ENCODE assay signal across 9 cellular contexts in the genomic region with DNA sequence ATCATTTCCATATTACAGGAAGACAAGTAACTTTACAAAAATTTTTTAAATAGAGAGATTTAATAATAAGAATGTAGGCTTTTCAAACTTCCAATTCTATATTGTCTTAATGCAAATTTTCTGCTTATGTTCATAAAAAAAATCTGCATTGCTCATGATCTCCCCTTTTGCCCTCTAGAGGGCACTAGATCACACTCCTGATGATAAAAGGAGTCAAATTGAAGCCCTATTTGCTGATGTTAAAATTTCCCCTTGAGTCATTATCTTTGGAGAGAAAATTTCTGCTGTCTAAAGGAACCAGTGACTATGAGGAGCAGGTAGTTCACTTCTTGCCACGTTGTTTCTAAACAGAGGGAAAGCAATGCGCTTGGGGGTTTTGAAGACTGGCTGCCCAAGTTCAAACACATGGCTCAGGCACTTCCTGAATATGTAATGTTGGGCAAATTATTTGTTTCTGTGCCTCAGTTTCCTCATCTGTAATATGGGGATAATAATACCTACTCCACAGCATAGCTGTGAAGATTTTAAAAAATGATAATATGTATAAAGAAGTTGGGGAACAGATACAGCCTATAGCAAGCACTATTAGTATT.
DNase-seq lines count a peak whose midpoint lies in the region; ATAC-seq and TF ChIP-seq lines count a peak whose summit lies in the region.
"Had no signal": no experiment of that assay in that cellular context is flagged by ENCODE, and none has a peak within 500 bp of the region (broad histone marks: within the 10 kb centered on the region; RNA-seq: fewer than 3 reads in every experiment).

No MANE protein-coding gene starts in this region.

- no peaks in the 10 kb centered on the region for H3K79me1 ChIP-seq in IMR-90 (ENCODE audit: low read depth in 1 of 2, low read length in 2 of 2)

- H3K23ac ChIP-seq in IMR-90 (ENCODE audit: low read depth, low read length): no peak overlapping the region

- peak overlapping the region; percentile 31; the same call in 1 of the 2 replicates for H4K91ac ChIP-seq in IMR-90 (ENCODE audit: insufficient read depth, low read depth, low read length)

- BruUV-seq in IMR-90 (replicated peaks; lab: Mats Ljungman, UMichigan): no TSS peak

- CTCF ChIA-PET in IMR-90 (lab: Yijun Ruan, JAX): interaction anchor here (0.6 kb wide), 1 partner anchor 9 kb away, joined by 3 read pairs; no protein-coding TSS in a partner anchor

- no peaks in the 10 kb centered on the region for H3K9me3 Mint-ChIP-seq in activated naive CD8-positive, alpha-beta T cell treated with anti-CD3 and anti-CD28 coated beads for 36 hours
- H3K9me3 Mint-ChIP-seq: T-helper 1 cell treated with Interleukin-12 subunit alpha and Interleukin-12 subunit beta and Interleukin-4 antibody, amounts not matched to agents 30 μg/mL and 1 μg/mL, for 36 hours had no signal

- H3K4ac ChIP-seq in IMR-90 (ENCODE audit: low read depth, low read length): no peak overlapping the region

- H3K27me3 Mint-ChIP-seq in activated naive CD8-positive, alpha-beta T cell treated with anti-CD3 and anti-CD28 coated beads for 36 hours: no peaks in the 10 kb centered on the region

- no peaks in the 10 kb centered on the region for H3K27me3 ChIP-seq in IMR-90 (ENCODE audit: control insufficient read depth, insufficient read depth, low read length)
- no peaks in the 10 kb centered on the region for H3K27me3 ChIP-seq in thoracic aorta (replicated peaks; ENCODE audit: insufficient read depth)

- H2AFZ ChIP-seq in IMR-90 (replicated peaks; ENCODE audit: low read length, poor library complexity): no peak overlapping the region

- H2BK15ac ChIP-seq in IMR-90 (ENCODE audit: low read depth, low read length): no peak overlapping the region

- H4K20me1 ChIP-seq in IMR-90 (ENCODE audit: insufficient read depth, low read length): no peaks in the 10 kb centered on the region

- H3K4me3 Mint-ChIP-seq in activated naive CD8-positive, alpha-beta T cell treated with anti-CD3 and anti-CD28 coated beads for 36 hours: no peak overlapping the region
- H3K4me3 Mint-ChIP-seq: T-helper 1 cell treated with Interleukin-12 subunit alpha and Interleukin-12 subunit beta and Interleukin-4 antibody, amounts not matched to agents 30 μg/mL and 1 μg/mL, for 36 hours had no signal

- H3K36me3 ChIP-seq in IMR-90 (ENCODE audit: control insufficient read depth, insufficient read depth, low read length): no peaks in the 10 kb centered on the region
- H3K36me3 ChIP-seq in SK-N-MC (ENCODE audit: insufficient read depth, low read length): no peaks in the 10 kb centered on the region
- no peaks in the 10 kb centered on the region for H3K36me3 ChIP-seq in thoracic aorta

- TF ChIP-seq POLR2A in IMR-90 (IDR thresholded peaks at IDR 0.05; ENCODE audit: low read depth, low read length) (no peak), lower leg skin (IDR thresholded peaks at IDR 0.05) (no peak)

- H4K5ac ChIP-seq in IMR-90 (ENCODE audit: low read depth, low read length): no peak overlapping the region

- no peak overlapping the region for H3K4me2 ChIP-seq in IMR-90 (ENCODE audit: low read depth, low read length)

- dilution Hi-C loops in IMR-90 (cut with HindIII; ENCODE audit: low sequenced_read_pairs, unreplicated experiment): no loop called here

- H2BK20ac ChIP-seq in IMR-90 (ENCODE audit: low read depth, low read length): 0 out of 2 replicates have a peak overlapping the region, but pooled peaks have one; percentile 21

- H3K9me3 ChIP-seq in IMR-90 (ENCODE audit: control insufficient read depth, insufficient read depth, low read length): no peaks in the 10 kb centered on the region
- no peaks in the 10 kb centered on the region for H3K9me3 ChIP-seq in SK-N-MC (ENCODE audit: low read depth, low read length)
- no peaks in the 10 kb centered on the region for H3K9me3 ChIP-seq in thoracic aorta

- H3K27ac ChIP-seq in IMR-90 (ENCODE audit: insufficient read depth, low read length) (no peak overlapping the region), SK-N-MC (no peak overlapping the region), thoracic aorta (no peak overlapping the region)

- no peak overlapping the region for H4K8ac ChIP-seq in IMR-90 (ENCODE audit: low read depth in 2 of 2, low read length in 2 of 2)

- H3K4me3 ChIP-seq in IMR-90 (ENCODE audit: insufficient read depth, low read depth, low read length) (no peak overlapping the region), SK-N-MC (no peak overlapping the region), foreskin fibroblast (ENCODE audit: low read depth in 1 of 2, low read length in 2 of 2) (no peak overlapping the region), thoracic aorta (no peak overlapping the region), lower leg skin (ENCODE audit: low read depth, poor library complexity, severe bottlenecking) (no peak overlapping the region)

- H3K9ac ChIP-seq in IMR-90 (ENCODE audit: low read depth, low read length): no peak overlapping the region
- no peak overlapping the region for H3K9ac ChIP-seq in SK-N-MC (ENCODE audit: insufficient read length)

- H2BK120ac ChIP-seq in IMR-90 (ENCODE audit: low read depth, low read length): peak overlapping the region; percentile 16; the same call in 1 of the 2 replicates

- POLR2A ChIA-PET in IMR-90 (lab: Charles Lee; ENCODE audit: unreplicated experiment): no interaction called here

- H3K18ac ChIP-seq in IMR-90 (ENCODE audit: low read depth, low read length): no peak overlapping the region

- peaks cover 3% of the 10 kb centered on the region; the same call in 1 of the 2 replicates for H3K9me1 ChIP-seq in IMR-90 (ENCODE audit: insufficient read depth, low read length)

- no peak overlapping the region for H3K14ac ChIP-seq in IMR-90 (replicated peaks; ENCODE audit: low read depth, low read length)

- no CpG with 5 or more reads among the region's 2 CpGs for WGBS in IMR-90 (ENCODE audit: extremely low coverage in 2 of 2, insufficient read length in 1 of 2), 2 experiments
- WGBS in lower leg skin, 2 donors: 50 to 52% methylated on average over 2 of the region's 2 CpGs

- no peak overlapping the region for H2AK9ac ChIP-seq in IMR-90 (replicated peaks; ENCODE audit: low read depth, low read length, poor library complexity)

- no peak overlapping the region for H3K56ac ChIP-seq in IMR-90 (ENCODE audit: extremely low read depth, insufficient read depth, low read length)

- TF ChIP-seq RAD21 in IMR-90 (IDR thresholded peaks at IDR 0.05; ENCODE audit: low read length): peak; percentile 67

- H3K27ac Mint-ChIP-seq in activated naive CD8-positive, alpha-beta T cell treated with anti-CD3 and anti-CD28 coated beads for 36 hours: no peak overlapping the region
- H3K27ac Mint-ChIP-seq: T-helper 1 cell treated with Interleukin-12 subunit alpha and Interleukin-12 subunit beta and Interleukin-4 antibody, amounts not matched to agents 30 μg/mL and 1 μg/mL, for 36 hours had no signal

- H2AK5ac ChIP-seq in IMR-90 (ENCODE audit: low read depth, low read length): no peak overlapping the region

- H3K4me1 ChIP-seq in IMR-90 (ENCODE audit: control insufficient read depth, insufficient read depth, low read length): no peaks in the 10 kb centered on the region
- H3K4me1 ChIP-seq in thoracic aorta (ENCODE audit: control insufficient read depth in 1 of 2, low read depth in 2 of 2): no peaks in the 10 kb centered on the region

- no peaks in the 10 kb centered on the region for H3K4me1 Mint-ChIP-seq in activated naive CD8-positive, alpha-beta T cell treated with anti-CD3 and anti-CD28 coated beads for 36 hours

- in situ Hi-C loops in IMR-90 (cut with MboI; ENCODE audit: low sequenced_read_pairs): loop anchor here (25.0 kb wide), 2 partner anchors 553 to 872 kb away; partner anchors contain the start of gene TFAP2A

- H2BK5ac ChIP-seq in IMR-90 (ENCODE audit: low read depth, low read length, poor library complexity, severe bottlenecking): no peak overlapping the region

- intact Hi-C loops in IMR-90 (cut with micrococcal nuclease): loop anchor here (5.0 to 10.0 kb wide), 6 partner anchors 288 to 887 kb away; no protein-coding TSS in a partner anchor
- intact Hi-C loops in lower leg skin (cut with DNase I; ENCODE audit: low total_unique reads): no loop called here

- DNase-seq in COLO668 (lab: John Stamatoyannopoulos, UW; ENCODE audit: unreplicated experiment) (peak; percentile 6), IMR-90 (peak; percentile 67), SK-N-MC (ENCODE audit: low read depth, low spot score) (peak; percentile 67), foreskin fibroblast (peak in 1 of 2 donors; percentile 79), thoracic aorta (ENCODE audit: low spot score) (no peak), lower leg skin (ENCODE audit: low spot score in 2 of 2) (no peak)
- DNase-seq in activated naive CD8-positive, alpha-beta T cell treated with anti-CD3 and anti-CD28 coated beads for 36 hours: no peak

- no peaks in the 10 kb centered on the region for H3K36me3 Mint-ChIP-seq in activated naive CD8-positive, alpha-beta T cell treated with anti-CD3 and anti-CD28 coated beads for 36 hours

- peak; percentile 66 for TF ChIP-seq CTCF in IMR-90 (conservative IDR thresholded peaks at IDR 0.05; ENCODE audit: low read depth, low read length)
- peak; percentile 69 for TF ChIP-seq CTCF in foreskin fibroblast (IDR thresholded peaks at IDR 0.05; ENCODE audit: low read depth, low read length)
- peak; percentile 8 for TF ChIP-seq CTCF in thoracic aorta (IDR thresholded peaks at IDR 0.05)
- TF ChIP-seq CTCF in lower leg skin (IDR thresholded peaks at IDR 0.05): no peak

- ATAC-seq in GM18868 (IDR thresholded peaks at IDR 0.05; ENCODE audit: unreplicated experiment): peak; percentile 79
- peak; percentile 62 for ATAC-seq in IMR-90 (ENCODE audit: low read depth)
- no peak for ATAC-seq in thoracic aorta (ENCODE audit: insufficient number of reproducible peaks, low FRiP score, low read depth)

TF ChIP-seq in IMR-90, 13 proteins besides CTCF, POLR2A, EP300 and RAD21:
- TF ChIP-seq RCOR1 (IDR thresholded peaks at IDR 0.05; ENCODE audit: insufficient replicate concordance, low read length): no peak
- peak; percentile 35; the same call in 1 of the 2 replicates for TF ChIP-seq MAFK (IDR thresholded peaks at IDR 0.05; ENCODE audit: low read depth, low read length)
- peak; percentile 63; the same call in 1 of the 2 replicates for TF ChIP-seq SMC3 (IDR thresholded peaks at IDR 0.05; ENCODE audit: low read depth, low read length)
TF ChIP-seq in IMR-90: peak in this region for 2.

Comparison
In these comparisons a context has a peak if more than half of its experiments do, and no peak if none do; other contexts are left out.
1. DNase-seq: peak in COLO668 (single experiment), IMR-90 (single experiment) and SK-N-MC (single experiment); none in thoracic aorta (single experiment), lower leg skin (0 of 2) and activated naive CD8-positive, alpha-beta T cell treated with anti-CD3 and anti-CD28 coated beads for 36 hours (single experiment).
2. CTCF ChIP-seq: peak in IMR-90 (single experiment), foreskin fibroblast (single experiment) and thoracic aorta (single experiment); none in lower leg skin (0 of 3).